In genomic region chr2:101205521-101205998, GRCh38 we compare ENCODE assay signal across 8 cellular contexts. TPM values are rescaled to one million over a fixed set of nuclear protein-coding genes. Genes with fewer than 3 reads are reported as not detected.
DNase-seq lines count a peak whose midpoint lies in the region; ATAC-seq, FAIRE-seq and TF ChIP-seq lines count a peak whose summit lies in the region.

No MANE protein-coding gene starts in this region.

- CTCF ChIA-PET in activated CD4-positive, alpha-beta memory T cell treated with anti-CD3 and anti-CD28 coated beads, Interleukin-2, amount 10 ng/mL, durations not matched to agents 7 days and 5 days (lab: Charles Lee), result interaction anchor here (0.6 to 3.3 kb wide), 37 partner anchors 8 to 643 kb away, joined by 3 to 28 read pairs (median 4); partner anchors contain the start of genes CNOT11, PDCL3, RPL31 and TBC1D8

- no peak for TF ChIP-seq POLR2A in GM12891 (IDR thresholded peaks at IDR 0.05; ENCODE audit: low read depth, low read length)

- H3K27ac ChIP-seq in stomach smooth muscle (ENCODE audit: low read length), result no peak overlapping the region

- peaks cover 11% of the 10 kb centered on the region for H3K4me1 Mint-ChIP-seq in activated CD4-positive, alpha-beta memory T cell treated with anti-CD3 and anti-CD28 coated beads, Interleukin-2, amount 10 ng/mL, durations not matched to agents 7 days and 5 days

- H3K9me3 Mint-ChIP-seq in activated CD4-positive, alpha-beta memory T cell treated with anti-CD3 and anti-CD28 coated beads, Interleukin-2, amount 10 ng/mL, durations not matched to agents 7 days and 5 days, result no peaks in the 10 kb centered on the region

- DNase-seq in COR-L47 (lab: John Stamatoyannopoulos, UW) (peak; percentile 59), NCI-H774 (lab: John Stamatoyannopoulos, UW) (peak; percentile 50), middle frontal gyrus (ENCODE audit: extremely low spot score, low spot score) (peak; percentile 36), GM12891 (ENCODE audit: insufficient read length, low spot score) (no peak)
- DNase-seq in activated CD4-positive, alpha-beta memory T cell treated with anti-CD3 and anti-CD28 coated beads, Interleukin-2, amount 10 ng/mL, durations not matched to agents 7 days and 5 days, result peak; percentile 62

- peak overlapping the region; percentile 21 for H3K4me3 Mint-ChIP-seq in activated CD4-positive, alpha-beta memory T cell treated with anti-CD3 and anti-CD28 coated beads, Interleukin-2, amount 10 ng/mL, durations not matched to agents 7 days and 5 days

- H3K9me3 ChIP-seq in stomach smooth muscle (ENCODE audit: control insufficient read depth in 2 of 2, low read length in 2 of 2), result no peaks in the 10 kb centered on the region

- H3K36me3 Mint-ChIP-seq in activated CD4-positive, alpha-beta memory T cell treated with anti-CD3 and anti-CD28 coated beads, Interleukin-2, amount 10 ng/mL, durations not matched to agents 7 days and 5 days (ENCODE audit: low read depth), result no peaks in the 10 kb centered on the region

- H3K27me3 ChIP-seq in stomach smooth muscle (ENCODE audit: control insufficient read depth in 1 of 2, insufficient read depth in 2 of 2, low read length in 2 of 2), result no peaks in the 10 kb centered on the region

- peaks cover 3% of the 10 kb centered on the region for H3K4me1 ChIP-seq in stomach smooth muscle (ENCODE audit: control insufficient read depth, insufficient read depth, low read length)

- POLR2A ChIA-PET in activated CD4-positive, alpha-beta memory T cell treated with anti-CD3 and anti-CD28 coated beads, Interleukin-2, amount 10 ng/mL, durations not matched to agents 7 days and 5 days (lab: Charles Lee), result interaction anchor here (0.6 to 1.9 kb wide), 6 partner anchors 18 to 203 kb away, joined by 3 to 6 read pairs (median 4); partner anchors contain the start of genes RNF149 and RPL31

- H3K27me3 Mint-ChIP-seq in activated CD4-positive, alpha-beta memory T cell treated with anti-CD3 and anti-CD28 coated beads, Interleukin-2, amount 10 ng/mL, durations not matched to agents 7 days and 5 days, result peaks cover 2% of the 10 kb centered on the region

- peak; percentile 56 for ATAC-seq in HG03460 (IDR thresholded peaks at IDR 0.05; ENCODE audit: unreplicated experiment)

- H3K9ac ChIP-seq in stomach smooth muscle (ENCODE audit: low read length in 2 of 2), result peak overlapping the region; percentile 31 to 58

- H3K27ac Mint-ChIP-seq in activated CD4-positive, alpha-beta memory T cell treated with anti-CD3 and anti-CD28 coated beads, Interleukin-2, amount 10 ng/mL, durations not matched to agents 7 days and 5 days, result peak overlapping the region; percentile 59

- no peaks in the 10 kb centered on the region for H3K36me3 ChIP-seq in stomach smooth muscle (ENCODE audit: control insufficient read depth in 2 of 2, insufficient read depth in 2 of 2, low read length in 2 of 2)

- H3K4me3 ChIP-seq in stomach smooth muscle (ENCODE audit: low read length in 2 of 2), result peak overlapping the region; percentile 43 to 62

- FAIRE-seq in endometrium (lab: Jason Lieb, UNC), result peak; percentile 53
- FAIRE-seq in GM12891 (lab: Jason Lieb, UNC), result no peak

TF ChIP-seq in GM12891, 5 proteins besides CTCF, POLR2A, EP300 and RAD21:
- TF ChIP-seq POU2F2 (IDR thresholded peaks at IDR 0.05; ENCODE audit: low read depth, low read length), result no peak
- TF ChIP-seq POLR2AphosphoS5 (IDR thresholded peaks at IDR 0.05; ENCODE audit: low read depth, low read length), result no peak
- no peak for TF ChIP-seq TAF1 (IDR thresholded peaks at IDR 0.05; ENCODE audit: low read depth, low read length)
- TF ChIP-seq PAX5 (IDR thresholded peaks at IDR 0.05; ENCODE audit: insufficient read depth, low read length, severe bottlenecking), result no peak
- no peak for TF ChIP-seq SPI1 (IDR thresholded peaks at IDR 0.05; ENCODE audit: low read depth, low read length)

RNA-seq across cellular contexts. Expression of gene CNOT11, which starts 47.1 kb away (rescaled TPM):
- 10 to 100 TPM; 60.3 to 65.9 TPM for total RNA-seq in activated CD4-positive, alpha-beta memory T cell treated with anti-CD3 and anti-CD28 coated beads, Interleukin-2, amount 10 ng/mL, durations not matched to agents 7 days and 5 days
- 31.4 TPM for polyA plus RNA-seq in GM12891 (2012; ENCODE audit: low read depth, missing spikeins)

RNA-seq across cellular contexts. Expression of gene TBC1D8, which starts 54.4 kb away (rescaled TPM):
- total RNA-seq in activated CD4-positive, alpha-beta memory T cell treated with anti-CD3 and anti-CD28 coated beads, Interleukin-2, amount 10 ng/mL, durations not matched to agents 7 days and 5 days, result under 1 TPM; 0.58 to 0.63 TPM
- polyA plus RNA-seq in GM12891 (2012; ENCODE audit: low read depth, missing spikeins), result 16.4 TPM
